Comparison of ENCODE assay signal across 9 cellular contexts in genomic region chr20:21315138-21315537, GRCh38. TPM values are rescaled to one million over a fixed set of nuclear protein-coding genes. Genes with fewer than 3 reads are reported as not detected.
DNase-seq lines count a peak whose midpoint lies in the region; ATAC-seq and TF ChIP-seq lines count a peak whose summit lies in the region.
"Had no signal": no experiment of that assay in that cellular context is flagged by ENCODE, and none has a peak within 500 bp of the region (broad histone marks: within the 10 kb centered on the region; RNA-seq: fewer than 3 reads in every experiment).

No MANE protein-coding gene starts in this region.

- H3K9me3 ChIP-seq in MM.1S (replicated peaks; ENCODE audit: insufficient read depth, low read length), result no peaks in the 10 kb centered on the region
- no peaks in the 10 kb centered on the region for H3K9me3 ChIP-seq in Peyer's patch

- peak overlapping the region in 1 of 2 donors; percentile 60 for H3K27ac Mint-ChIP-seq in effector memory CD8-positive, alpha-beta T cell
- H3K27ac Mint-ChIP-seq: T-helper 1 cell treated with Interleukin-12 subunit alpha and Interleukin-12 subunit beta and Interleukin-4 antibody, amounts not matched to agents 30 μg/mL and 1 μg/mL, for 36 hours had no signal

- ATAC-seq in Right ventricle myocardium superior (ENCODE audit: poor library complexity), result peak; percentile 66
- ATAC-seq in effector memory CD8-positive, alpha-beta T cell (replicated peaks), result peak; percentile 52
- ATAC-seq in stimulated activated naive CD8-positive, alpha-beta T cell treated with anti-CD3 and anti-CD28 coated beads, Interleukin-15, Interleukin-2, amounts not matched to agents 100 U/mL and 50 U/mL, for 24 hours, result peak; percentile 92

- H3K9me2 ChIP-seq in MM.1S (replicated peaks; ENCODE audit: insufficient read depth, low read length), result no peaks in the 10 kb centered on the region

- peaks cover 14% of the 10 kb centered on the region for H3K36me3 Mint-ChIP-seq in effector memory CD8-positive, alpha-beta T cell (ENCODE audit: insufficient read depth)

- peaks cover 54 to 71% of the 10 kb centered on the region in 2 donors for H3K4me1 Mint-ChIP-seq in effector memory CD8-positive, alpha-beta T cell (ENCODE audit: low read depth in 2 of 2)

- H3K27me3 ChIP-seq in MM.1S (replicated peaks; ENCODE audit: insufficient read depth, low read length) (no peaks in the 10 kb centered on the region), Peyer's patch (no peaks in the 10 kb centered on the region)

- H3K4me3 ChIP-seq in MM.1S (ENCODE audit: low read length), result no peak overlapping the region
- no peak overlapping the region for H3K4me3 ChIP-seq in Peyer's patch

- H2AFZ ChIP-seq in MM.1S (ENCODE audit: low read length), result no peak overlapping the region

- DNase-seq in Right ventricle myocardium superior, result no peak
- DNase-seq in cardiac septum (ENCODE audit: low spot score), result no peak
- peak; percentile 42 for DNase-seq in MM.1S
- no peak for DNase-seq in effector memory CD8-positive, alpha-beta T cell
- DNase-seq in stimulated activated naive CD8-positive, alpha-beta T cell treated with anti-CD3 and anti-CD28 coated beads, Interleukin-15, Interleukin-2, amounts not matched to agents 100 U/mL and 50 U/mL, for 24 hours, result no peak
- DNase-seq in Peyer's patch, result no peak
- no peak for DNase-seq in NCI-H2029 (lab: John Stamatoyannopoulos, UW)
- no peak for DNase-seq in ecto neural progenitor cell (ENCODE audit: low spot score)

- no peak for TF ChIP-seq CTCF in MM.1S (IDR thresholded peaks at IDR 0.05; ENCODE audit: low read length)
- no peak for TF ChIP-seq CTCF in Peyer's patch (IDR thresholded peaks at IDR 0.05)

- H3K27ac ChIP-seq in MM.1S (ENCODE audit: low read length), result peak overlapping the region; percentile 19; the same call in 1 of the 2 replicates
- no peak overlapping the region for H3K27ac ChIP-seq in Peyer's patch

- no peaks in the 10 kb centered on the region for H3K27me3 Mint-ChIP-seq in effector memory CD8-positive, alpha-beta T cell

- H3K9ac ChIP-seq in MM.1S (ENCODE audit: low read length), result no peak overlapping the region

- peaks cover 45% of the 10 kb centered on the region for H4K20me1 ChIP-seq in MM.1S (ENCODE audit: insufficient read depth, low read length)

- H3K4me1 ChIP-seq in MM.1S (ENCODE audit: low read length) (peaks cover 20% of the 10 kb centered on the region), Peyer's patch (no peaks in the 10 kb centered on the region)

- H3K36me3 ChIP-seq in MM.1S (replicated peaks; ENCODE audit: insufficient read depth, low read length), result no peaks in the 10 kb centered on the region
- H3K36me3 ChIP-seq in Peyer's patch, result no peaks in the 10 kb centered on the region

- peaks cover 99% of the 10 kb centered on the region for H3K79me2 ChIP-seq in MM.1S (ENCODE audit: low read length)

- H3K4me2 ChIP-seq in MM.1S (ENCODE audit: low read depth, low read length), result peak overlapping the region; percentile 14; the same call in 1 of the 2 replicates

- intact Hi-C loops in Right ventricle myocardium superior (cut with DNase I), result no loop called here
- intact Hi-C loops in cardiac septum (cut with DNase I), result no loop called here

- no peak for TF ChIP-seq POLR2A in Peyer's patch (IDR thresholded peaks at IDR 0.05)

- H3F3A ChIP-seq in MM.1S (ENCODE audit: insufficient read depth, low read length), result no peaks in the 10 kb centered on the region; the same call in 1 of the 2 replicates

- H3K9me3 Mint-ChIP-seq in effector memory CD8-positive, alpha-beta T cell, result no peaks in the 10 kb centered on the region

- peak overlapping the region; percentile 47 to 51 for H3K4me3 Mint-ChIP-seq in effector memory CD8-positive, alpha-beta T cell
- H3K4me3 Mint-ChIP-seq: T-helper 1 cell treated with Interleukin-12 subunit alpha and Interleukin-12 subunit beta and Interleukin-4 antibody, amounts not matched to agents 30 μg/mL and 1 μg/mL, for 36 hours had no signal

RNA-seq across cellular contexts. Expression of gene XRN2, which starts 12.0 kb away (rescaled TPM):
- total RNA-seq in Right ventricle myocardium superior, result 31.7 TPM
- total RNA-seq in cardiac septum, result 33.4 TPM
- 10 to 100 TPM; 27.3 to 71.0 (median 29.9) TPM for total RNA-seq in Peyer's patch
